27 cellular contexts compared by ENCODE assay signal in genomic region chr15:85593809-85594441, GRCh38.
"Had no signal": no experiment of that assay in that cellular context is flagged by ENCODE, and none has a peak within 500 bp of the region (broad histone marks: within the 10 kb centered on the region; RNA-seq: fewer than 3 reads in every experiment).

No MANE protein-coding gene starts in this region.

- ATAC-seq: activated CD8-positive, alpha-beta T cell treated with anti-CD3 and anti-CD28 coated beads for 36 hours; activated naive CD4-positive, alpha-beta T cell treated with anti-CD3 and anti-CD28 coated beads, Interleukin-2, amount 50 U/mL, for 72 hours; esophagus mucosa; heart right ventricle; left lung; sciatic nerve; stimulated activated effector memory CD8-positive, alpha-beta T cell treated with anti-CD3 and anti-CD28 coated beads, Interleukin-12 subunit alpha, Interleukin-12 subunit beta, amount 100 ng/mL, for 72 hours had no signal

- H3K36me3 ChIP-seq: ascending aorta, cardiac muscle cell, ovary, thyroid gland had no signal

- H3K4me3 Mint-ChIP-seq: activated CD4-positive, alpha-beta T cell treated with anti-CD3 and anti-CD28 coated beads, Interleukin-2, amount 10 ng/mL, durations not matched to agents 24 days and 14 days; activated CD8-positive, alpha-beta T cell treated with anti-CD3 and anti-CD28 coated beads for 36 hours; activated T-helper 1 cell treated with anti-CD3 and anti-CD28 coated beads, Interleukin-12 subunit alpha, Interleukin-12 subunit beta, Interleukin-2, Interleukin-4 antibody, amounts not matched to agents 30 ng/mL and 10 ng/mL and 1 ng/mL, durations not matched to agents 14 hours and 24 hours and 36 hours; brain; stimulated activated effector memory CD8-positive, alpha-beta T cell treated with anti-CD3 and anti-CD28 coated beads, Interleukin-12 subunit alpha, Interleukin-12 subunit beta, amount 100 ng/mL, for 72 hours had no signal

- H3K36me3 Mint-ChIP-seq: brain had no signal

- H3K27me3 Mint-ChIP-seq: activated CD4-positive, alpha-beta T cell treated with anti-CD3 and anti-CD28 coated beads, Interleukin-2, amount 10 ng/mL, durations not matched to agents 24 days and 14 days; activated CD8-positive, alpha-beta T cell treated with anti-CD3 and anti-CD28 coated beads for 36 hours; brain; progenitor cell of endocrine pancreas had no signal

- DNase-seq: activated CD4-positive, alpha-beta T cell treated with anti-CD3 and anti-CD28 coated beads, Interleukin-2, amount 10 ng/mL, durations not matched to agents 24 days and 14 days; activated CD4-positive, CD25-positive, alpha-beta regulatory T cell treated with anti-CD3 and anti-CD28 coated beads, Interleukin-2, amount 50 U/mL, for 72 hours; activated CD8-positive, alpha-beta T cell treated with anti-CD3 and anti-CD28 coated beads for 36 hours; activated gamma-delta T cell; cerebellar nuclear complex; dorsolateral prefrontal cortex; foreskin fibroblast; heart right ventricle; left lung; ovary; SK-N-SH; stimulated activated CD4-positive, alpha-beta T cell treated with anti-CD3 and anti-CD28 coated beads, Interleukin-4, amount 100 ng/mL, for 24 hours; stomach; SW 1271; thyroid gland; upper lobe of left lung had no signal

- H3K27ac ChIP-seq: ascending aorta, cardiac muscle cell, coronary artery, dorsolateral prefrontal cortex, left lung, ovary, upper lobe of left lung had no signal

- H3K27ac Mint-ChIP-seq: activated CD4-positive, alpha-beta T cell treated with anti-CD3 and anti-CD28 coated beads, Interleukin-2, amount 10 ng/mL, durations not matched to agents 24 days and 14 days; activated naive CD4-positive, alpha-beta T cell treated with anti-CD3 and anti-CD28 coated beads, Interleukin-2, amount 50 U/mL, for 72 hours; activated T-helper 1 cell treated with anti-CD3 and anti-CD28 coated beads, Interleukin-12 subunit alpha, Interleukin-12 subunit beta, Interleukin-2, Interleukin-4 antibody, amounts not matched to agents 30 ng/mL and 10 ng/mL and 1 ng/mL, durations not matched to agents 14 hours and 24 hours and 36 hours; brain; progenitor cell of endocrine pancreas; stimulated activated effector memory CD8-positive, alpha-beta T cell treated with anti-CD3 and anti-CD28 coated beads, Interleukin-12 subunit alpha, Interleukin-12 subunit beta, amount 100 ng/mL, for 72 hours had no signal

- H3K27me3 ChIP-seq: ascending aorta, cardiac muscle cell, dorsolateral prefrontal cortex, heart right ventricle, left lung, ovary, stomach, thyroid gland, upper lobe of left lung had no signal

- H3K4me3 ChIP-seq: ascending aorta, cardiac muscle cell, coronary artery, dorsolateral prefrontal cortex, heart right ventricle, left lung, ovary, skin epidermis, stomach, thyroid gland, upper lobe of left lung had no signal

- H3K9me3 Mint-ChIP-seq: activated CD4-positive, alpha-beta T cell treated with anti-CD3 and anti-CD28 coated beads, Interleukin-2, amount 10 ng/mL, durations not matched to agents 24 days and 14 days; activated CD8-positive, alpha-beta T cell treated with anti-CD3 and anti-CD28 coated beads for 36 hours; activated naive CD4-positive, alpha-beta T cell treated with anti-CD3 and anti-CD28 coated beads, Interleukin-2, amount 50 U/mL, for 72 hours; activated T-helper 1 cell treated with anti-CD3 and anti-CD28 coated beads, Interleukin-12 subunit alpha, Interleukin-12 subunit beta, Interleukin-2, Interleukin-4 antibody, amounts not matched to agents 30 ng/mL and 10 ng/mL and 1 ng/mL, durations not matched to agents 14 hours and 24 hours and 36 hours; brain; stimulated activated effector memory CD8-positive, alpha-beta T cell treated with anti-CD3 and anti-CD28 coated beads, Interleukin-12 subunit alpha, Interleukin-12 subunit beta, amount 100 ng/mL, for 72 hours had no signal

- H3K9me3 ChIP-seq: ascending aorta, heart right ventricle, left lung, ovary, SK-N-SH, stomach, thyroid gland, upper lobe of left lung had no signal
